In genomic region chr6:32608374-32608773, GRCh38 we compare ENCODE assay signal across 1 cellular context.
A peak's percentile ranks its signal among the peaks of the same experiment; 100 is the strongest.
TF ChIP-seq lines count a peak whose summit lies in the region.

No MANE protein-coding gene starts in this region.

TF ChIP-seq in HEK293, 187 proteins besides CTCF, POLR2A, EP300 and RAD21:
- TF ChIP-seq PRDM2 (tag by site-specific recombination; IDR thresholded peaks at IDR 0.05; ENCODE audit: borderline replicate concordance) (no peak), ZNF830 (tag by site-specific recombination; IDR thresholded peaks at IDR 0.05; ENCODE audit: low read depth) (no peak), ZNF664 (tag by site-specific recombination; IDR thresholded peaks at IDR 0.05) (no peak), ZNF837 (tag by site-specific recombination; IDR thresholded peaks at IDR 0.05) (no peak), TSHZ1 (tag by site-specific recombination; IDR thresholded peaks at IDR 0.05; ENCODE audit: borderline replicate concordance) (no peak), ZNF214 (tag by site-specific recombination; IDR thresholded peaks at IDR 0.05; ENCODE audit: borderline replicate concordance) (no peak), ZNF654 (tag by site-specific recombination; IDR thresholded peaks at IDR 0.05; ENCODE audit: low read depth) (peak; percentile 13)
